ENCODE assay signal across 7 cellular contexts in genomic region chr2:120552800-120553471, GRCh38.
A peak's percentile ranks its signal among the peaks of the same experiment; 100 is the strongest.
DNase-seq lines count a peak whose midpoint lies in the region; ATAC-seq and TF ChIP-seq lines count a peak whose summit lies in the region.

No MANE protein-coding gene starts in this region.

- no peaks in the 10 kb centered on the region for H3K36me3 Mint-ChIP-seq in activated T-cell treated with anti-CD3 and anti-CD28 coated beads, Interleukin-2, amount 50 U/mL, for 72 hours (ENCODE audit: insufficient read depth in 2 of 2)

- TF ChIP-seq CTCF in GM13977 (IDR thresholded peaks at IDR 0.05; ENCODE audit: extremely low read depth, insufficient read depth, missing control alignments) (peak; percentile 56), heart left ventricle (IDR thresholded peaks at IDR 0.05) (peak; percentile 57 to 93 (median 82)), prostate gland (IDR thresholded peaks at IDR 0.05) (peak in 3 of 4 experiments; percentile 58 to 82 (median 79))

- TF ChIP-seq POLR2A in heart left ventricle (IDR thresholded peaks at IDR 0.05): no peak
- no peak for TF ChIP-seq POLR2A in prostate gland (IDR thresholded peaks at IDR 0.05)

- H3K4me1 ChIP-seq in heart left ventricle (peaks cover 9 to 43% (median 37%) of the 10 kb centered on the region in 12 donors), prostate gland (replicated peaks) (no peaks in the 10 kb centered on the region)

- no peaks in the 10 kb centered on the region for H3K9me3 ChIP-seq in MG63
- H3K9me3 ChIP-seq in heart left ventricle: no peaks in the 10 kb centered on the region
- no peaks in the 10 kb centered on the region for H3K9me3 ChIP-seq in prostate gland

- H3K27me3 ChIP-seq in MG63 (no peaks in the 10 kb centered on the region), heart left ventricle (no peaks in the 10 kb centered on the region), prostate gland (replicated peaks; ENCODE audit: insufficient read depth) (no peaks in the 10 kb centered on the region)

- no peak overlapping the region for H3K27ac Mint-ChIP-seq in activated T-cell treated with anti-CD3 and anti-CD28 coated beads, Interleukin-2, amount 50 U/mL, for 72 hours

- H3K4me3 ChIP-seq in MG63: no peak overlapping the region
- peak overlapping the region in 2 of 12 donors; percentile 5 to 9 for H3K4me3 ChIP-seq in heart left ventricle
- H3K4me3 ChIP-seq in prostate gland: no peak overlapping the region

- DNase-seq in GM13977 (ENCODE audit: low spot score): no peak
- DNase-seq in MG63: peak; percentile 63
- DNase-seq in activated T-cell treated with anti-CD3 and anti-CD28 coated beads, Interleukin-2, amount 50 U/mL, for 72 hours: peak; percentile 37 to 49
- DNase-seq in heart left ventricle: peak; percentile 92 to 95 (median 93)
- peak; percentile 85 for DNase-seq in prostate gland (ENCODE audit: low spot score)
- DNase-seq in NCI-H1436 treated with DMSO at 0.1 percent for 48 hours (lab: John Stamatoyannopoulos, UW): no peak

- no peak overlapping the region for H3K4me3 Mint-ChIP-seq in activated T-cell treated with anti-CD3 and anti-CD28 coated beads, Interleukin-2, amount 50 U/mL, for 72 hours

- WGBS in heart left ventricle, 4 donors: 6 to 8% (median 7%) methylated on average over 18 to 23 of the region's 23 CpGs
- WGBS in prostate gland: 18% methylated on average over 23 of the region's 23 CpGs

- peak overlapping the region in 10 of 12 donors; percentile 37 to 81 (median 64) for H3K27ac ChIP-seq in heart left ventricle
- no peak overlapping the region for H3K27ac ChIP-seq in prostate gland

- in situ Hi-C loops in GM13977 (cut with MboI; ENCODE audit: low pct_unique_long_range_greater_than_20kb, low sequenced_read_pairs, unreplicated experiment): no loop called here

- peak; percentile 47 to 60 for ATAC-seq in activated T-cell treated with anti-CD3 and anti-CD28 coated beads, Interleukin-2, amount 50 U/mL, for 72 hours (replicated peaks in 1 of 2)
- ATAC-seq in heart left ventricle (peak; percentile 91 to 96 (median 92)), HG02588 (IDR thresholded peaks at IDR 0.05; ENCODE audit: unreplicated experiment) (no peak)

- H3K36me3 ChIP-seq in MG63 (no peaks in the 10 kb centered on the region), heart left ventricle (no peaks in the 10 kb centered on the region), prostate gland (no peaks in the 10 kb centered on the region)

- intact Hi-C loops in heart left ventricle (cut with DNase I) (loop anchor here in 8 of 10 donors (1.0 to 10.0 kb wide), 9 partner anchors 49 to 211 kb away; partner anchors contain the start of gene INHBB (in 2 of the 8)), prostate gland (cut with DNase I) (loop anchor here (5.0 kb wide), 2 partner anchors 129 to 206 kb away; partner anchors contain the start of gene INHBB)

- H3K27me3 Mint-ChIP-seq in activated T-cell treated with anti-CD3 and anti-CD28 coated beads, Interleukin-2, amount 50 U/mL, for 72 hours (ENCODE audit: low read depth): peaks cover 20% of the 10 kb centered on the region

- peaks cover 8% of the 10 kb centered on the region for H3K4me1 Mint-ChIP-seq in activated T-cell treated with anti-CD3 and anti-CD28 coated beads, Interleukin-2, amount 50 U/mL, for 72 hours (ENCODE audit: low read depth)

- no peaks in the 10 kb centered on the region for H3K9me3 Mint-ChIP-seq in activated T-cell treated with anti-CD3 and anti-CD28 coated beads, Interleukin-2, amount 50 U/mL, for 72 hours

Comparison
In these comparisons a context has a peak if more than half of its experiments do, and no peak if none do; other contexts are left out.
1. DNase-seq: peak in MG63 (single experiment), activated T-cell treated with anti-CD3 and anti-CD28 coated beads, Interleukin-2, amount 50 U/mL, for 72 hours (2 of 2), heart left ventricle (5 of 5) and prostate gland (single experiment); none in GM13977 (single experiment) and NCI-H1436 treated with DMSO at 0.1 percent for 48 hours (single experiment).
2. H3K27ac ChIP-seq: peak in heart left ventricle (10 of 12); none in prostate gland (0 of 2).
3. Peak in every context shown above with its lines, with median percentiles within 50 percentile points of each other: CTCF ChIP-seq.